In the genomic region with DNA sequence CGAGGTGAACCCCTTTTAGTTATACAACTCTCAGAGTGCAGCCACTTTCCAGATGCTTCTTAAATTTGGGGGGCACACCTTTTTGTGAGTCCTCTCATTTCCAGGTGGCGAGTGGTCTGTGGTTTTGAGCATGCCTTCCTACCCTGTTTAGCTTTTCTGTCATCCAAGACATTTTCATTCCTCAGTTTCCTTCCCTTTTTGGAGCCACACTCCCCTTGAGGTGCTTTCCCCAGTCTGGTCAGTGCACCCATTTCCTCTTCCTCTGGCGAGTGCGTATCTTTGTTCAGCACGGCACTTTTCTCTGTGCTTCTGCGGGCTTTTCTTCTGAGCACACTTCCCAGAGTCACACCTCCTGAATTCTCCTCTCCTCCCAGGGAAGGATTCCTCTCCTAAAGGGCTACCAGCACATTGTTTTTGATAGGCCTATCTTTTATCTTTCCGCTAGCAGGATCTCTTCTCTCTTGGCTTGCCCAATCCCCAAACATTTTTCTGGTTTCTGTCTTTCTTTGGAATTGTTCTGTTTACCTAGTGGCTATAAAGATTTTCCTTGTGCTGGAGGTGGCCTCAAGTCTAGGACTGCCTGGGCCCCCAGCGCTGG, we compare ENCODE assay signal across 8 cellular contexts. TPM values are rescaled to one million over a fixed set of nuclear protein-coding genes. Genes with fewer than 3 reads are reported as not detected.
DNase-seq lines count a peak whose midpoint lies in the region; TF ChIP-seq lines count a peak whose summit lies in the region.

No MANE protein-coding gene starts in this region.

- in situ Hi-C loops in GM13976 (cut with MboI; ENCODE audit: low sequenced_read_pairs, unreplicated experiment) (no loop called here), astrocyte of the spinal cord (cut with HindIII; ENCODE audit: low sequenced_read_pairs) (no loop called here)

- H3K4me3 ChIP-seq in astrocyte of the spinal cord (ENCODE audit: low read depth, low read length) (peak overlapping the region; percentile 90), kidney epithelial cell (ENCODE audit: low read depth, low read length) (peak overlapping the region; percentile 78)

- TF ChIP-seq CTCF in GM13976 (IDR thresholded peaks at IDR 0.05; ENCODE audit: borderline replicate concordance, control extremely low read depth, extremely low read depth, insufficient read depth, missing control alignments) (no peak), astrocyte of the spinal cord (IDR thresholded peaks at IDR 0.05; ENCODE audit: low read depth, low read length) (no peak), kidney epithelial cell (IDR thresholded peaks at IDR 0.05; ENCODE audit: insufficient read depth, low read length, poor library complexity, severe bottlenecking) (no peak)

- no peaks in the 10 kb centered on the region for H3K27me3 ChIP-seq in kidney epithelial cell (ENCODE audit: control insufficient read depth, insufficient read depth, low read length)

- no peaks in the 10 kb centered on the region for H3K36me3 ChIP-seq in kidney epithelial cell (ENCODE audit: control insufficient read depth, insufficient read depth, low read length)

- DNase-seq in GM13976 (ENCODE audit: low spot score) (peak; percentile 58), astrocyte of the spinal cord (ENCODE audit: low read depth, low spot score) (peak; percentile 3), kidney epithelial cell (ENCODE audit: low read depth) (no peak), HCEC 1CT (no peak), NCI-H2171 treated with DMSO at 0.1 percent for 48 hours (lab: John Stamatoyannopoulos, UW) (no peak), NCI-H524 (lab: John Stamatoyannopoulos, UW) (no peak)
- peak; percentile 16 for DNase-seq in stimulated activated naive CD4-positive, alpha-beta T cell treated with Interleukin-2 at 50 U/mL for 16 hours (lab: John Stamatoyannopoulos, UW)

TF ChIP-seq in PFSK-1, 5 proteins besides CTCF, POLR2A, EP300 and RAD21:
- TF ChIP-seq SIN3A (IDR thresholded peaks at IDR 0.05; ENCODE audit: borderline replicate concordance, insufficient read depth, low read length), result 0 out of 2 replicates have a peak, but pooled peaks have one; percentile 34
- no peak for TF ChIP-seq FOXP2 (optimal IDR thresholded peaks at IDR 0.05; ENCODE audit: borderline replicate concordance, extremely low read depth, extremely low read length, insufficient read depth)

RNA-seq across cellular contexts. Expression of a gene that starts 1.4 kb away (rescaled TPM):
- polyA plus RNA-seq in PFSK-1 (2012; ENCODE audit: insufficient read length, low read depth), result 18.9 TPM
- 34.5 and 39.0 TPM in 2 replicates for total RNA-seq in kidney epithelial cell

RNA-seq across cellular contexts. Expression of a gene that starts 31.2 kb away (rescaled TPM):
- polyA plus RNA-seq in PFSK-1 (2012; ENCODE audit: insufficient read length, low read depth), result 130 TPM
- total RNA-seq in kidney epithelial cell, result 204 and 224 TPM in 2 replicates

Comparison
In these comparisons a context has a peak if more than half of its experiments do, and no peak if none do; other contexts are left out.
1. DNase-seq: peak in GM13976 (single experiment), astrocyte of the spinal cord (single experiment) and stimulated activated naive CD4-positive, alpha-beta T cell treated with Interleukin-2 at 50 U/mL for 16 hours (single experiment); none in kidney epithelial cell (single experiment), HCEC 1CT (single experiment), NCI-H2171 treated with DMSO at 0.1 percent for 48 hours (single experiment) and NCI-H524 (0 of 2).